ENCODE assay signal across 19 cellular contexts in genomic region chr21:41852151-41852928, GRCh38.
"Had no signal": no experiment of that assay in that cellular context is flagged by ENCODE, and none has a peak within 500 bp of the region (broad histone marks: within the 10 kb centered on the region; RNA-seq: fewer than 3 reads in every experiment).

No MANE protein-coding gene starts in this region.

- FAIRE-seq: colon, frontal cortex had no signal

- H3K4me1 ChIP-seq: psoas muscle, sigmoid colon, transverse colon had no signal

- H3K27ac ChIP-seq: dorsolateral prefrontal cortex, psoas muscle, sigmoid colon, thoracic aorta, transverse colon had no signal

- ATAC-seq: naive thymus-derived CD8-positive, alpha-beta T cell; psoas muscle; stimulated activated naive B cell treated with anti-CD40 and anti-IgM and Interleukin-4, amounts not matched to agents 10 μg/mL and 1 μg/mL and 100 μg/mL, for 72 hours had no signal

- H3K9me3 ChIP-seq: psoas muscle, sigmoid colon, thoracic aorta, transverse colon had no signal

- H3K4me3 Mint-ChIP-seq: immature natural killer cell; naive thymus-derived CD8-positive, alpha-beta T cell; neural crest cell; stimulated activated naive B cell treated with anti-CD40 and anti-IgM and Interleukin-4, amounts not matched to agents 10 μg/mL and 1 μg/mL and 100 μg/mL, for 72 hours; stimulated activated naive CD8-positive, alpha-beta T cell treated with anti-CD3 and anti-CD28 coated beads, Interleukin-15, Interleukin-2, amounts not matched to agents 100 ng/mL and 50 ng/mL, for 24 hours had no signal

- DNase-seq: dorsolateral prefrontal cortex; effector CD4-positive, alpha-beta T cell; hypothalamus; immature natural killer cell; islet precursor cell; mesendoderm; midbrain; naive thymus-derived CD8-positive, alpha-beta T cell; psoas muscle; right cardiac atrium; sigmoid colon; stimulated activated CD4-positive, alpha-beta T cell treated with anti-CD3 and anti-CD28 coated beads, Interleukin-2, amount 100 ng/mL, for 48 hours; stimulated activated naive B cell treated with anti-CD40 and anti-IgM and Interleukin-4, amounts not matched to agents 10 μg/mL and 1 μg/mL and 100 μg/mL, for 72 hours; transverse colon had no signal

- H3K27me3 Mint-ChIP-seq: naive thymus-derived CD8-positive, alpha-beta T cell; stimulated activated naive B cell treated with anti-CD40 and anti-IgM and Interleukin-4, amounts not matched to agents 10 μg/mL and 1 μg/mL and 100 μg/mL, for 72 hours; stimulated activated naive CD8-positive, alpha-beta T cell treated with anti-CD3 and anti-CD28 coated beads, Interleukin-15, Interleukin-2, amounts not matched to agents 100 ng/mL and 50 ng/mL, for 24 hours had no signal

- H3K4me3 ChIP-seq: dorsolateral prefrontal cortex, psoas muscle, sigmoid colon, thoracic aorta, transverse colon had no signal

- H3K27ac Mint-ChIP-seq: naive thymus-derived CD8-positive, alpha-beta T cell; stimulated activated naive B cell treated with anti-CD40 and anti-IgM and Interleukin-4, amounts not matched to agents 10 μg/mL and 1 μg/mL and 100 μg/mL, for 72 hours; stimulated activated naive CD8-positive, alpha-beta T cell treated with anti-CD3 and anti-CD28 coated beads, Interleukin-15, Interleukin-2, amounts not matched to agents 100 ng/mL and 50 ng/mL, for 24 hours had no signal

- H3K9me3 Mint-ChIP-seq: immature natural killer cell; naive thymus-derived CD8-positive, alpha-beta T cell; neural crest cell; stimulated activated naive B cell treated with anti-CD40 and anti-IgM and Interleukin-4, amounts not matched to agents 10 μg/mL and 1 μg/mL and 100 μg/mL, for 72 hours; stimulated activated naive CD8-positive, alpha-beta T cell treated with anti-CD3 and anti-CD28 coated beads, Interleukin-15, Interleukin-2, amounts not matched to agents 100 ng/mL and 50 ng/mL, for 24 hours had no signal

- H3K27me3 ChIP-seq: dorsolateral prefrontal cortex, sigmoid colon, transverse colon had no signal
